22 cellular contexts compared by ENCODE assay signal in genomic region chr7:82323806-82324205, GRCh38.
"Had no signal": no experiment of that assay in that cellular context is flagged by ENCODE, and none has a peak within 500 bp of the region (broad histone marks: within the 10 kb centered on the region; RNA-seq: fewer than 3 reads in every experiment).

No MANE protein-coding gene starts in this region.

- H3K4me3 ChIP-seq: adrenal gland, ascending aorta, esophagus muscularis mucosa, tibial nerve had no signal

- FAIRE-seq: colon, frontal cortex had no signal

- H2AFZ ChIP-seq: parathyroid adenoma had no signal

- H3K9me3 ChIP-seq: adrenal gland, ascending aorta, esophagus muscularis mucosa, tibial nerve had no signal

- H3K79me2 ChIP-seq: parathyroid adenoma had no signal

- H3K36me3 ChIP-seq: adrenal gland, ascending aorta, esophagus muscularis mucosa, tibial nerve, WERI-Rb-1 had no signal

- ATAC-seq: activated CD4-positive, CD25-positive, alpha-beta regulatory T cell treated with anti-CD3 and anti-CD28 coated beads, Interleukin-2, amount 50 U/mL, for 24 hours; left ventricle myocardium superior; right cardiac atrium had no signal

- H3K27me3 ChIP-seq: adrenal gland, ascending aorta, esophagus muscularis mucosa, tibial nerve had no signal

- H3K27ac ChIP-seq: adrenal gland, ascending aorta, esophagus muscularis mucosa, parathyroid adenoma, tibial nerve, WERI-Rb-1 had no signal

- H3K9ac ChIP-seq: parathyroid adenoma had no signal

- H3K4me1 ChIP-seq: ascending aorta, parathyroid adenoma, tibial nerve had no signal

- DNase-seq: activated CD4-positive, alpha-beta T cell treated with anti-CD3 and anti-CD28 coated beads for 48 hours; activated CD4-positive, alpha-beta T cell treated with anti-CD3 and anti-CD28 coated beads, Interleukin-2, amount 50 U/mL, for 48 hours; activated CD8-positive, alpha-beta memory T cell treated with anti-CD3 and anti-CD28 coated beads for 24 hours; activated effector memory CD4-positive, alpha-beta T cell treated with Interleukin-2 at 50 U/mL for 16 hours; activated naive CD4-positive, alpha-beta T cell treated with Interleukin-2 at 50 U/mL for 16 hours; adrenal gland; dermis blood vessel endothelial cell; effector CD4-positive, alpha-beta T cell; islet precursor cell; left ventricle myocardium superior; right cardiac atrium; stimulated activated CD4-positive, alpha-beta T cell treated with anti-CD3 and anti-CD28 coated beads, Interleukin-2, amount 100 ng/mL, for 48 hours; stimulated activated naive CD4-positive, alpha-beta T cell treated with Interleukin-2 at 50 U/mL for 16 hours; T1000; WERI-Rb-1 had no signal
